Comparison of ENCODE assay signal across 8 cellular contexts in the genomic region with DNA sequence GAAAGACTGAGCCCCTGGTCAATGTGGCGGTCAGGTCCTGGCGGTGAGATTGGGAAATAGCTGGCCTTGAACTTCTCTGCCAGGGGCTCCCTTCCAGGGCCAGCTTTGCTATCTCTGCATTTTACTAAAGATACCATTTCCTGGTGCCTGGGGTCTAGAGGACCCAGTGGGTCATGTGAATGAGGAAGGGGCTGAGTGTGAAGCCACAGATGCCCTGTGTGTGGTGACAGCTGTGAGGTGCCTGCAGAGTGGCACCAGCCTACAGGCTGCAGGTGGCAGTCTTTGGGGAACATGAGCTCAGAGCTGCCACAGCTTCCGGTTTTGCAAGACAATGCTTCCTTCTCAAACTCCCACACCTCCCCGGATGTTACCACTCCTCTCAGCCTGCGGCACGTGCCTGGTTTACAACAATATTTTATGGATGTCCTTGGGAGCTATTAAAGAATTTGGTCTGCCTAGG. TPM values are rescaled to one million over a fixed set of nuclear protein-coding genes. Genes with fewer than 3 reads are reported as not detected.
DNase-seq lines count a peak whose midpoint lies in the region; ATAC-seq and TF ChIP-seq lines count a peak whose summit lies in the region.

No MANE protein-coding gene starts in this region.

- ATAC-seq in HG03354 (IDR thresholded peaks at IDR 0.05; ENCODE audit: poor library complexity, severe bottlenecking, unreplicated experiment) = peak; percentile 78

- no peak overlapping the region for H3K4me3 ChIP-seq in endodermal cell (ENCODE audit: low read length)

- no peaks in the 10 kb centered on the region for H3K36me3 ChIP-seq in endodermal cell (ENCODE audit: control insufficient read depth, insufficient read depth, low read length)

- peak; percentile 43 for DNase-seq in NK-92 treated with Interleukin-12 subunit alpha and Interleukin-12 subunit beta, amount 100 ng/mL, for 24 hours (lab: John Stamatoyannopoulos, UW)
- no peak for DNase-seq in NK-92 (lab: John Stamatoyannopoulos, UW; ENCODE audit: unreplicated experiment)
- DNase-seq in T-helper 2 cell = peak in 3 of 5 experiments; percentile 14 to 84 (median 16)
- peak; percentile 78 for DNase-seq in endodermal cell
- peak; percentile 27 for DNase-seq in stimulated activated CD4-positive, alpha-beta T cell treated with anti-CD3 and anti-CD28 coated beads, Interleukin-12 subunit alpha, Interleukin-12 subunit beta, amount 100 ng/mL, for 4 hours
- DNase-seq in dedifferentiated amniotic fluid mesenchymal stem cell (ENCODE audit: extremely low spot score) = no peak
- no peak for DNase-seq in effector CD8-positive, alpha-beta T cell (lab: John Stamatoyannopoulos, UW)

- no peak overlapping the region for H3K27ac Mint-ChIP-seq in endodermal cell

- no peak overlapping the region for H3K27ac ChIP-seq in endodermal cell (ENCODE audit: low read depth, low read length)

- no peaks in the 10 kb centered on the region for H3K9me3 ChIP-seq in endodermal cell (ENCODE audit: control insufficient read depth, low read length)

- H3K4me1 Mint-ChIP-seq in endodermal cell = peaks cover 28% of the 10 kb centered on the region

- H3K9ac ChIP-seq in endodermal cell (ENCODE audit: extremely low read depth, low read length, poor library complexity, severe bottlenecking) = no peak overlapping the region

- 63 to 69% methylated on average over 5 to 6 of the region's 6 CpGs for WGBS in endodermal cell (ENCODE audit: insufficient coverage in 1 of 2, insufficient read length in 1 of 2), 2 experiments

- H3K27me3 ChIP-seq in endodermal cell (ENCODE audit: control insufficient read depth, insufficient read depth, low read length, poor library complexity, severe bottlenecking) = peaks cover 30% of the 10 kb centered on the region

- H3K4me3 Mint-ChIP-seq in endodermal cell = no peak overlapping the region

- H3K27me3 Mint-ChIP-seq in endodermal cell (ENCODE audit: insufficient read depth) = peaks cover 43% of the 10 kb centered on the region

- peak; percentile 51 for TF ChIP-seq CTCF in endodermal cell (conservative IDR thresholded peaks at IDR 0.05)

- H3K9me3 Mint-ChIP-seq in endodermal cell = no peaks in the 10 kb centered on the region

- H3K36me3 Mint-ChIP-seq in endodermal cell (ENCODE audit: low read depth) = peaks cover 12% of the 10 kb centered on the region

- H3K4me1 ChIP-seq in endodermal cell (ENCODE audit: control insufficient read depth, insufficient read depth, low read length) = no peaks in the 10 kb centered on the region

RNA-seq across cellular contexts. Expression of gene MLNR, which starts 5.2 kb away (rescaled TPM):
- total RNA-seq in endodermal cell = under 1 TPM; 0.29 to 0.35 TPM
- not detected for polyA plus RNA-seq in endodermal cell (2013, experiment 1 of 2)
- not detected for polyA plus RNA-seq in endodermal cell (2013, experiment 2 of 2)

RNA-seq across cellular contexts. Expression of gene CDADC1, which starts 32.8 kb away (rescaled TPM):
- 10 to 100 TPM in 1 of 2 donors, 1 to 10 TPM in 1; 6.0 to 15.8 TPM for total RNA-seq in endodermal cell
- polyA plus RNA-seq in endodermal cell (2013, experiment 1 of 2) = 9.0 TPM
- 11.1 TPM for polyA plus RNA-seq in endodermal cell (2013, experiment 2 of 2)

Comparison
In these comparisons a context has a peak if more than half of its experiments do, and no peak if none do; other contexts are left out.
1. DNase-seq: peak in NK-92 treated with Interleukin-12 subunit alpha and Interleukin-12 subunit beta, amount 100 ng/mL, for 24 hours (single experiment), T-helper 2 cell (3 of 5), endodermal cell (single experiment) and stimulated activated CD4-positive, alpha-beta T cell treated with anti-CD3 and anti-CD28 coated beads, Interleukin-12 subunit alpha, Interleukin-12 subunit beta, amount 100 ng/mL, for 4 hours (single experiment); none in NK-92 (single experiment), dedifferentiated amniotic fluid mesenchymal stem cell (single experiment) and effector CD8-positive, alpha-beta T cell (single experiment).